Comparison of ENCODE assay signal across 20 cellular contexts in the genomic region with DNA sequence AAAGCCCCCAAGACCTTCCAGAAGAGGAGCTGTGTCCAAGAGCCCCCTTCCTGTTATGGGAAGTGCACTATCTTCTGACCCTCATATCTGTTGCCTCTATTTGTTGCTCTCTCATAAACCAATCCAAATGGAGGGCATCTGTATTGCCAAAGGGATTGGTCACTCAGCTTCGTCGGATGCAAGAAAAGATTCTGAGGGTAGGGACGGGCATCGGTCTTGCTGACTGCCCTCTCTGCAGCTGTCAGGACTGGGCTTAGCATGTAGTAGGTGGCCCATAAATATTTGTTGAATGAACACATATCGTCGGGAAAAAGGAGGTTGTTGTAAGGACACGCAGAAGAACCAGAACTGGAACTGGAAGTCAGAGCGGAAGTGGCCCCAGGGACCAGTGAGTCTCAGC. TPM values are rescaled to one million over a fixed set of nuclear protein-coding genes. Genes with fewer than 3 reads are reported as not detected.
DNase-seq lines count a peak whose midpoint lies in the region; ATAC-seq and TF ChIP-seq lines count a peak whose summit lies in the region.
"Had no signal": no experiment of that assay in that cellular context is flagged by ENCODE, and none has a peak within 500 bp of the region (broad histone marks: within the 10 kb centered on the region; RNA-seq: fewer than 3 reads in every experiment).

No MANE protein-coding gene starts in this region.

- TF ChIP-seq CTCF in nephron (IDR thresholded peaks at IDR 0.05; ENCODE audit: unreplicated experiment in 3 of 3) (no peak), thoracic aorta (IDR thresholded peaks at IDR 0.05) (no peak)

- H3K4me1 Mint-ChIP-seq in nephron: peaks cover 50% of the 10 kb centered on the region
- no peaks in the 10 kb centered on the region for H3K4me1 Mint-ChIP-seq in activated T-cell treated with anti-CD3 and anti-CD28 coated beads, Interleukin-2, amount 50 U/mL, for 24 hours (ENCODE audit: low read depth)
- H3K4me1 Mint-ChIP-seq: B cell had no signal

- H3K36me3 ChIP-seq in thoracic aorta: no peaks in the 10 kb centered on the region
- H3K36me3 ChIP-seq: BLaER1, HAP-1 had no signal

- ATAC-seq in thoracic aorta (ENCODE audit: insufficient number of reproducible peaks, low FRiP score, low read depth): no peak

- peak; percentile 21 for DNase-seq in activated CD8-positive, alpha-beta memory T cell treated with anti-CD3 and anti-CD28 coated beads for 24 hours
- DNase-seq in activated CD8-positive, alpha-beta memory T cell treated with anti-CD3 and anti-CD28 coated beads, Interleukin-2, amount 50 U/mL, for 48 hours: no peak
- DNase-seq in thoracic aorta (ENCODE audit: low spot score) (no peak), NCI-H2081 (lab: John Stamatoyannopoulos, UW) (no peak), iPS-NIHi11 (ENCODE audit: low spot score) (no peak)
- no peak for DNase-seq in activated T-cell treated with anti-CD3 and anti-CD28 coated beads, Interleukin-2, amount 50 U/mL, for 24 hours
- DNase-seq: CD4-positive, CD25-positive, alpha-beta regulatory T cell; CD8-positive, alpha-beta memory T cell; DMS 273 treated with DMSO at 0.1 percent for 48 hours; DMS79; EL; GDM1; GOT3; HFFc6 had no signal

- no peaks in the 10 kb centered on the region for H3K27me3 Mint-ChIP-seq in nephron (ENCODE audit: low read depth)
- peaks cover 39% of the 10 kb centered on the region for H3K27me3 Mint-ChIP-seq in activated T-cell treated with anti-CD3 and anti-CD28 coated beads, Interleukin-2, amount 50 U/mL, for 24 hours

- no peak overlapping the region for H3K4me3 ChIP-seq in thoracic aorta
- H3K4me3 ChIP-seq: BLaER1, HAP-1 had no signal

- H3K9me3 ChIP-seq in thoracic aorta: no peaks in the 10 kb centered on the region
- H3K9me3 ChIP-seq: HAP-1 had no signal

- no peaks in the 10 kb centered on the region for H3K36me3 Mint-ChIP-seq in nephron (ENCODE audit: low read depth)
- no peaks in the 10 kb centered on the region for H3K36me3 Mint-ChIP-seq in activated T-cell treated with anti-CD3 and anti-CD28 coated beads, Interleukin-2, amount 50 U/mL, for 24 hours (ENCODE audit: low read depth)
- H3K36me3 Mint-ChIP-seq: CD4-positive, CD25-positive, alpha-beta regulatory T cell; CD8-positive, alpha-beta memory T cell had no signal

- H3K9me3 Mint-ChIP-seq in nephron: no peaks in the 10 kb centered on the region
- H3K9me3 Mint-ChIP-seq in activated T-cell treated with anti-CD3 and anti-CD28 coated beads, Interleukin-2, amount 50 U/mL, for 24 hours: no peaks in the 10 kb centered on the region
- H3K9me3 Mint-ChIP-seq: CD8-positive, alpha-beta memory T cell; HFFc6 had no signal

- peak overlapping the region; percentile 10 to 98 for H3K27ac ChIP-seq in thoracic aorta
- H3K27ac ChIP-seq: 22Rv1, BLaER1, C4-2B had no signal

- H3K4me1 ChIP-seq in thoracic aorta (ENCODE audit: control insufficient read depth in 1 of 2, low read depth in 2 of 2): peaks cover 24 to 55% of the 10 kb centered on the region in 2 donors

- H3K4me3 Mint-ChIP-seq in nephron: no peak overlapping the region
- no peak overlapping the region for H3K4me3 Mint-ChIP-seq in activated T-cell treated with anti-CD3 and anti-CD28 coated beads, Interleukin-2, amount 50 U/mL, for 24 hours
- H3K4me3 Mint-ChIP-seq: B cell; CD4-positive, CD25-positive, alpha-beta regulatory T cell; CD8-positive, alpha-beta memory T cell; HFFc6 had no signal

- peak overlapping the region in 2 of 3 experiments; percentile 61 to 81 for H3K27ac Mint-ChIP-seq in nephron
- no peak overlapping the region for H3K27ac Mint-ChIP-seq in activated T-cell treated with anti-CD3 and anti-CD28 coated beads, Interleukin-2, amount 50 U/mL, for 24 hours
- H3K27ac Mint-ChIP-seq: B cell; CD8-positive, alpha-beta memory T cell; HFFc6 had no signal

- H3K27me3 ChIP-seq in thoracic aorta (replicated peaks; ENCODE audit: insufficient read depth): no peaks in the 10 kb centered on the region
- H3K27me3 ChIP-seq: BLaER1 had no signal

RNA-seq across cellular contexts. Expression of gene CCDC42, which starts 44.1 kb away (rescaled TPM):
- total RNA-seq in thoracic aorta: not detected
- total RNA-seq: CD4-positive, CD25-positive, alpha-beta regulatory T cell; HFFc6 had no signal

RNA-seq across cellular contexts. Expression of gene SPDYE4, which starts 57.8 kb away (rescaled TPM):
- not detected for total RNA-seq in thoracic aorta
- total RNA-seq: B cell; CD4-positive, CD25-positive, alpha-beta regulatory T cell; CD8-positive, alpha-beta memory T cell; HFFc6 had no signal
